20 cellular contexts compared by ENCODE assay signal in the genomic region with DNA sequence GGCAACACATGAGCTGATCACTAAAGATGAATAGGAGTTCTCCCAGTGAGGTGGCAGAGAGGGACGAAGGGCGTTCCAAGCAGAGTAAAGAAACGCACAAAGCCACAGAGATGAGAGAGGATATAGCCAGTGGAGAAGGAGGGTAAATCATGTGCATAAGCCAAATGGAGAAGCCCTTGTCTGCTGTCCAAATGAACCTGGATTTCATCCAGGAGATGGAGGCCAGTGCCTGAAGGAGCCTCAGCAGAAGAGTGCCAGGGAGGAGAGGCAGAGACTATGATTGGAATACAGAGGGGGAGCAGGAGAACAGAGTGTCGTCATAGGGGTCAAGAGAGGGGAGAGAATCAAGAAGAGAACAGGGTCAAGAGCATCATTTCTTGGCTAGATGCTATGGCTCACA. TPM values are rescaled to one million over a fixed set of nuclear protein-coding genes. Genes with fewer than 3 reads are reported as not detected.
"Had no signal": no experiment of that assay in that cellular context is flagged by ENCODE, and none has a peak within 500 bp of the region (broad histone marks: within the 10 kb centered on the region; RNA-seq: fewer than 3 reads in every experiment).

No MANE protein-coding gene starts in this region.

- ATAC-seq: activated CD4-positive, alpha-beta T cell treated with anti-CD3 and anti-CD28 coated beads for 36 hours; body of pancreas; T-helper 17 cell had no signal

- H3K36me3 Mint-ChIP-seq: activated naive CD4-positive, alpha-beta T cell treated with anti-CD3 and anti-CD28 coated beads, Interleukin-2, amount 50 U/mL, for 24 hours had no signal

- H3K4me3 ChIP-seq: ascending aorta, body of pancreas, cardiac muscle cell had no signal

- H3K4me1 Mint-ChIP-seq: activated CD4-positive, alpha-beta memory T cell treated with anti-CD3 and anti-CD28 coated beads, Interleukin-2, amount 10 ng/mL, durations not matched to agents 7 days and 5 days; activated CD4-positive, alpha-beta T cell treated with anti-CD3 and anti-CD28 coated beads for 36 hours; activated naive CD4-positive, alpha-beta T cell treated with anti-CD3 and anti-CD28 coated beads, Interleukin-2, amount 50 U/mL, for 24 hours had no signal

- H3K9me3 Mint-ChIP-seq: activated CD4-positive, alpha-beta memory T cell treated with anti-CD3 and anti-CD28 coated beads, Interleukin-2, amount 10 ng/mL, durations not matched to agents 7 days and 5 days; activated naive CD4-positive, alpha-beta T cell treated with anti-CD3 and anti-CD28 coated beads, Interleukin-2, amount 50 U/mL, for 24 hours had no signal

- H3K36me3 ChIP-seq: ascending aorta, cardiac muscle cell had no signal

- H3K27me3 ChIP-seq: ascending aorta, body of pancreas, cardiac muscle cell had no signal

- H3K27ac ChIP-seq: ascending aorta, body of pancreas, cardiac muscle cell, VCaP had no signal

- H3K27ac Mint-ChIP-seq: activated CD4-positive, alpha-beta memory T cell treated with anti-CD3 and anti-CD28 coated beads, Interleukin-2, amount 10 ng/mL, durations not matched to agents 7 days and 5 days; activated CD4-positive, alpha-beta T cell treated with anti-CD3 and anti-CD28 coated beads for 36 hours; activated naive CD4-positive, alpha-beta T cell treated with anti-CD3 and anti-CD28 coated beads, Interleukin-2, amount 50 U/mL, for 24 hours; T-helper 17 cell had no signal

- H3K9me3 ChIP-seq: ascending aorta, body of pancreas had no signal

- H3K4me3 Mint-ChIP-seq: activated CD4-positive, alpha-beta memory T cell treated with anti-CD3 and anti-CD28 coated beads, Interleukin-2, amount 10 ng/mL, durations not matched to agents 7 days and 5 days; activated CD4-positive, alpha-beta T cell treated with anti-CD3 and anti-CD28 coated beads for 36 hours; activated naive CD4-positive, alpha-beta T cell treated with anti-CD3 and anti-CD28 coated beads, Interleukin-2, amount 50 U/mL, for 24 hours; T-helper 17 cell had no signal

- H3K4me1 ChIP-seq: ascending aorta, body of pancreas had no signal

- DNase-seq: activated CD4-positive, alpha-beta memory T cell treated with anti-CD3 and anti-CD28 coated beads, Interleukin-2, amount 10 ng/mL, durations not matched to agents 7 days and 5 days; activated CD4-positive, alpha-beta T cell treated with anti-CD3 and anti-CD28 coated beads for 36 hours; activated CD4-positive, alpha-beta T cell treated with anti-CD3 and anti-CD28 coated beads, Interleukin-2, amount 50 U/mL, for 1 hour; activated CD8-positive, alpha-beta memory T cell treated with anti-CD3 and anti-CD28 coated beads, Interleukin-2, amount 50 U/mL, for 4 hours; activated T-cell treated with anti-CD3 and anti-CD28 coated beads, Interleukin-2, amount 50 U/mL, for 1 hour; body of pancreas; KG1; NCI-H1048; NCI-H146; NCI-H187 treated with DMSO at 0.1 percent for 48 hours; NCI-H2081 treated with DMSO at 0.1 percent for 48 hours; NCI-H524 treated with DMSO at 0.1 percent for 48 hours; NCI-H748 treated with DMSO at 0.1 percent for 48 hours; SIG-M5; T-helper 17 cell had no signal

RNA-seq across cellular contexts. Expression of a gene that starts 48.9 kb away (rescaled TPM):
- total RNA-seq: ascending aorta, body of pancreas, cardiac muscle cell, RPMI7951 had no signal
- polyA plus RNA-seq: cardiac muscle cell had no signal
